In genomic region chr14:103111297-103111981, GRCh38 we compare ENCODE assay signal across 2 cellular contexts.
TF ChIP-seq lines count a peak whose summit lies in the region.

No MANE protein-coding gene starts in this region.

TF ChIP-seq in A549, 52 proteins besides CTCF, POLR2A, EP300 and RAD21:
- TF ChIP-seq JUN (IDR thresholded peaks at IDR 0.05) (peak in 1 of 2 experiments; percentile 69; a peak in 4 of 5 replicates), CHD2 (IDR thresholded peaks at IDR 0.05; ENCODE audit: low read length, partially characterized antibody) (no peak), HOXB5 (CRISPR knock-in tag; IDR thresholded peaks at IDR 0.05) (no peak), PHF8 (IDR thresholded peaks at IDR 0.05; ENCODE audit: borderline replicate concordance, low read depth) (no peak), KDM1A (IDR thresholded peaks at IDR 0.05; ENCODE audit: low read depth) (no peak), ZFP36 (IDR thresholded peaks at IDR 0.05; ENCODE audit: borderline replicate concordance, partially characterized antibody) (no peak), PBX3 (IDR thresholded peaks at IDR 0.05) (peak; percentile 74), HES2 (IDR thresholded peaks at IDR 0.05) (no peak), CHD4 (IDR thresholded peaks at IDR 0.05; ENCODE audit: borderline replicate concordance) (no peak), MAZ (IDR thresholded peaks at IDR 0.05; ENCODE audit: borderline replicate concordance, low read depth, low read length) (no peak), HEYL (CRISPR knock-in tag; IDR thresholded peaks at IDR 0.05) (no peak), ESRRA (IDR thresholded peaks at IDR 0.05; ENCODE audit: borderline replicate concordance, low read length) (no peak), NPAS2 (CRISPR knock-in tag; IDR thresholded peaks at IDR 0.05; ENCODE audit: borderline replicate concordance) (no peak), RFX5 (IDR thresholded peaks at IDR 0.05) (no peak), CEBPB (IDR thresholded peaks at IDR 0.05) (0 out of 4 replicates have a peak, but pooled peaks of 1 of the 2 experiments have one; percentile 39), NFE2L2 (conservative IDR thresholded peaks at IDR 0.05; ENCODE audit: low read length) (no peak), ZSCAN20 (CRISPR knock-in tag; IDR thresholded peaks at IDR 0.05) (no peak), POLR2AphosphoS2 (conservative IDR thresholded peaks at IDR 0.05; ENCODE audit: low read length) (no peak), FOXS1 (CRISPR knock-in tag; IDR thresholded peaks at IDR 0.05) (no peak), TP53 (CRISPR knock-in tag; IDR thresholded peaks at IDR 0.05) (no peak), GATA3 (IDR thresholded peaks at IDR 0.05; ENCODE audit: borderline replicate concordance) (peak; percentile 83), MYC (IDR thresholded peaks at IDR 0.05; ENCODE audit: borderline replicate concordance, low read length) (no peak), ZC3H11A (IDR thresholded peaks at IDR 0.05) (no peak), HDAC2 (IDR thresholded peaks at IDR 0.05) (no peak), CBX2 (IDR thresholded peaks at IDR 0.05; ENCODE audit: borderline replicate concordance, low read depth) (no peak), EHMT2 (IDR thresholded peaks at IDR 0.05; ENCODE audit: low read depth) (no peak), BCL3 (IDR thresholded peaks at IDR 0.05) (no peak), EHF (CRISPR knock-in tag; IDR thresholded peaks at IDR 0.05) (peak; percentile 79; the same call in 1 of the 2 replicates), SMC3 (IDR thresholded peaks at IDR 0.05) (0 out of 3 replicates have a peak, but pooled peaks have one; percentile 6), MAX (IDR thresholded peaks at IDR 0.05) (peak; percentile 34; the same call in 1 of the 2 replicates)

TF ChIP-seq in IMR-90, 13 proteins besides CTCF, POLR2A, EP300 and RAD21:
- no peak for TF ChIP-seq CEBPB (IDR thresholded peaks at IDR 0.05; ENCODE audit: low read depth, low read length)
- no peak for TF ChIP-seq NFE2L2 (IDR thresholded peaks at IDR 0.05; ENCODE audit: low read depth, low read length)
- TF ChIP-seq SMC3 (IDR thresholded peaks at IDR 0.05; ENCODE audit: low read depth, low read length), result no peak
- TF ChIP-seq CHD1 (IDR thresholded peaks at IDR 0.05; ENCODE audit: low read depth, low read length), result no peak
- 0 out of 2 replicates have a peak, but pooled peaks have one; percentile 7 for TF ChIP-seq MAZ (IDR thresholded peaks at IDR 0.05; ENCODE audit: borderline replicate concordance, low read depth, low read length)
- no peak for TF ChIP-seq FOS (IDR thresholded peaks at IDR 0.05; ENCODE audit: low read depth, low read length)
